In genomic region chr9:34654317-34655083, GRCh38 we compare ENCODE assay signal across 7 cellular contexts. TPM values are rescaled to one million over a fixed set of nuclear protein-coding genes. Genes with fewer than 3 reads are reported as not detected.
A peak's percentile ranks its signal among the peaks of the same experiment; 100 is the strongest.
DNase-seq lines count a peak whose midpoint lies in the region; ATAC-seq and TF ChIP-seq lines count a peak whose summit lies in the region.
"Had no signal": no experiment of that assay in that cellular context is flagged by ENCODE, and none has a peak within 500 bp of the region (broad histone marks: within the 10 kb centered on the region; RNA-seq: fewer than 3 reads in every experiment).

No MANE protein-coding gene starts in this region.

- POLR2A ChIA-PET in T-cell (lab: Charles Lee), result interaction anchor here in 1 of 2 donors (0.6 kb wide), 1 partner anchor 32 kb away, joined by 10 read pairs; no protein-coding TSS in a partner anchor

- H3K36me3 Mint-ChIP-seq in T-cell, result peaks cover 10% of the 10 kb centered on the region

- in situ Hi-C loops in astrocyte of the cerebellum (cut with HindIII; ENCODE audit: low sequenced_read_pairs), result no loop called here

- no peaks in the 10 kb centered on the region for H3K9me3 Mint-ChIP-seq in T-cell

- CTCF ChIA-PET in T-cell (lab: Charles Lee), result interaction anchor here in 1 of 2 donors (0.6 to 0.7 kb wide), 2 partner anchors 14 to 417 kb away, joined by 4 to 5 read pairs; no protein-coding TSS in a partner anchor

- H3K27me3 Mint-ChIP-seq in T-cell, result no peaks in the 10 kb centered on the region

- peak overlapping the region in 1 of 2 donors; percentile 3 for H3K27ac Mint-ChIP-seq in T-cell

- peak; percentile 21 for DNase-seq in COR-L47 (lab: John Stamatoyannopoulos, UW)
- peak; percentile 33 for DNase-seq in astrocyte of the cerebellum (ENCODE audit: low read depth)
- DNase-seq in midbrain (lab: John Stamatoyannopoulos, UW), result peak; percentile 81
- DNase-seq in T-cell, result no peak
- no peak for DNase-seq in activated effector memory CD4-positive, alpha-beta T cell treated with anti-CD3 and anti-CD28 coated beads, Interleukin-2, amount 50 U/mL, for 16 hours
- DNase-seq in GM10266 (ENCODE audit: extremely low spot score), result no peak
- DNase-seq: DND-41 had no signal

- ATAC-seq in T-cell (replicated peaks in 1 of 4), result no peak

- peaks cover 15 to 39% (median 34%) of the 10 kb centered on the region in 3 donors for H3K4me1 Mint-ChIP-seq in T-cell

- H3K4me3 Mint-ChIP-seq in T-cell, result no peak overlapping the region

- H3K4me3 ChIP-seq in astrocyte of the cerebellum (ENCODE audit: low read depth, low read length), result no peak overlapping the region

- TF ChIP-seq CTCF in astrocyte of the cerebellum (IDR thresholded peaks at IDR 0.05; ENCODE audit: low read depth, low read length, missing control alignments), result no peak
- TF ChIP-seq CTCF in GM10266 (IDR thresholded peaks at IDR 0.05; ENCODE audit: control insufficient read depth, insufficient read depth, low read depth, missing control alignments), result no peak

RNA-seq across cellular contexts. Expression of gene IL11RA, which starts 2.5 kb away (rescaled TPM):
- total RNA-seq in T-cell, result 100 to 1,000 TPM; 166 to 220 (median 180) TPM

RNA-seq across cellular contexts. Expression of gene CCL27, which starts 8.0 kb away (rescaled TPM):
- not detected for total RNA-seq in T-cell

RNA-seq across cellular contexts. Expression of gene GALT, which starts 8.0 kb away (rescaled TPM):
- total RNA-seq in T-cell, result 100 to 1,000 TPM; 177 to 255 (median 215) TPM

RNA-seq across cellular contexts. Expression of gene SIGMAR1, which starts 16.9 kb away (rescaled TPM):
- 10 to 100 TPM; 27.7 to 65.9 (median 60.9) TPM for total RNA-seq in T-cell

RNA-seq across cellular contexts. Expression of gene ARID3C, which starts 25.6 kb away (rescaled TPM):
- total RNA-seq in T-cell, result under 1 TPM in 1 of 5 donors, not detected in 4; 0.38 TPM

Comparison
In these comparisons a context has a peak if more than half of its experiments do, and no peak if none do; other contexts are left out.
1. DNase-seq: peak in COR-L47 (single experiment), astrocyte of the cerebellum (single experiment) and midbrain (single experiment); none in T-cell (0 of 34), activated effector memory CD4-positive, alpha-beta T cell treated with anti-CD3 and anti-CD28 coated beads, Interleukin-2, amount 50 U/mL, for 16 hours (single experiment) and GM10266 (single experiment).